Comparison of ENCODE assay signal across 8 cellular contexts in genomic region chr16:56643833-56644232, GRCh38. TPM values are rescaled to one million over a fixed set of nuclear protein-coding genes. Genes with fewer than 3 reads are reported as not detected.
DNase-seq lines count a peak whose midpoint lies in the region; ATAC-seq and TF ChIP-seq lines count a peak whose summit lies in the region.

No MANE protein-coding gene starts in this region.

- peak overlapping the region; percentile 40 for H3K4me3 ChIP-seq in CD8-positive, alpha-beta memory T cell (ENCODE audit: low read length)
- H3K4me3 ChIP-seq in MM.1S (ENCODE audit: low read length) (peak overlapping the region; percentile 32), neural progenitor cell (no peak overlapping the region), lower leg skin (ENCODE audit: low read depth, poor library complexity, severe bottlenecking) (no peak overlapping the region)

- POLR2A ChIA-PET in CD8-positive, alpha-beta memory T cell (lab: Charles Lee), result interaction anchor here (0.9 to 1.6 kb wide), 7 partner anchors 13 to 125 kb away, joined by 3 to 5 read pairs (median 4); partner anchors contain the start of genes MT1E, MT1F and MT2A

- H3K36me3 Mint-ChIP-seq in CD8-positive, alpha-beta memory T cell, result no peaks in the 10 kb centered on the region
- no peaks in the 10 kb centered on the region for H3K36me3 Mint-ChIP-seq in effector memory CD8-positive, alpha-beta T cell (ENCODE audit: insufficient read depth)
- no peaks in the 10 kb centered on the region for H3K36me3 Mint-ChIP-seq in neural progenitor cell

- H3K27ac Mint-ChIP-seq in CD8-positive, alpha-beta memory T cell, result peak overlapping the region; percentile 46 to 92 (median 82)
- H3K27ac Mint-ChIP-seq in effector memory CD8-positive, alpha-beta T cell, result peak overlapping the region in 1 of 2 donors; percentile 81
- no peak overlapping the region for H3K27ac Mint-ChIP-seq in neural progenitor cell

- H3K4me1 Mint-ChIP-seq in CD8-positive, alpha-beta memory T cell, result peaks cover 18 to 28% (median 22%) of the 10 kb centered on the region in 3 donors
- H3K4me1 Mint-ChIP-seq in effector memory CD8-positive, alpha-beta T cell (ENCODE audit: low read depth in 2 of 2), result peaks cover 17% of the 10 kb centered on the region in 2 donors
- peaks cover 5% of the 10 kb centered on the region for H3K4me1 Mint-ChIP-seq in neural progenitor cell

- no peak for ATAC-seq in effector memory CD8-positive, alpha-beta T cell (replicated peaks)
- no peak for ATAC-seq in GM21528 (IDR thresholded peaks at IDR 0.05; ENCODE audit: low FRiP score, unreplicated experiment)

- H3K4me1 ChIP-seq in CD8-positive, alpha-beta memory T cell (ENCODE audit: insufficient read depth, low read length), result peaks cover 16% of the 10 kb centered on the region
- H3K4me1 ChIP-seq in MM.1S (ENCODE audit: low read length) (no peaks in the 10 kb centered on the region), neural progenitor cell (no peaks in the 10 kb centered on the region)

- H3K36me3 ChIP-seq in CD8-positive, alpha-beta memory T cell (ENCODE audit: insufficient read depth, low read length), result no peaks in the 10 kb centered on the region
- no peaks in the 10 kb centered on the region for H3K36me3 ChIP-seq in MM.1S (replicated peaks; ENCODE audit: insufficient read depth, low read length)
- H3K36me3 ChIP-seq in neural progenitor cell, result no peaks in the 10 kb centered on the region

- H3K9me3 ChIP-seq in CD8-positive, alpha-beta memory T cell (ENCODE audit: low read length), result no peaks in the 10 kb centered on the region
- H3K9me3 ChIP-seq in MM.1S (replicated peaks; ENCODE audit: insufficient read depth, low read length) (no peaks in the 10 kb centered on the region), neural progenitor cell (ENCODE audit: low read depth) (no peaks in the 10 kb centered on the region)

- H4K20me1 ChIP-seq in MM.1S (ENCODE audit: insufficient read depth, low read length) (no peaks in the 10 kb centered on the region), neural progenitor cell (ENCODE audit: low read depth) (peaks cover 37% of the 10 kb centered on the region)

- H3F3A ChIP-seq in MM.1S (ENCODE audit: insufficient read depth, low read length) (no peaks in the 10 kb centered on the region), neural progenitor cell (ENCODE audit: low read depth) (no peaks in the 10 kb centered on the region)

- TF ChIP-seq CTCF in MM.1S (IDR thresholded peaks at IDR 0.05; ENCODE audit: low read length), result no peak
- TF ChIP-seq CTCF in neural progenitor cell (IDR thresholded peaks at IDR 0.05), result no peak
- TF ChIP-seq CTCF in lower leg skin (IDR thresholded peaks at IDR 0.05), result no peak

- peaks cover 11% of the 10 kb centered on the region for H3K27me3 ChIP-seq in CD8-positive, alpha-beta memory T cell (ENCODE audit: insufficient read depth, low read length, poor library complexity, severe bottlenecking)
- peaks cover 52% of the 10 kb centered on the region for H3K27me3 ChIP-seq in MM.1S (replicated peaks; ENCODE audit: insufficient read depth, low read length)
- H3K27me3 ChIP-seq in neural progenitor cell, result peaks cover 100% of the 10 kb centered on the region

- no peak for TF ChIP-seq POLR2A in lower leg skin (IDR thresholded peaks at IDR 0.05)

- H3K4me3 Mint-ChIP-seq in CD8-positive, alpha-beta memory T cell, result peak overlapping the region; percentile 75 to 89 (median 81)
- peak overlapping the region; percentile 75 for H3K4me3 Mint-ChIP-seq in effector memory CD8-positive, alpha-beta T cell
- H3K4me3 Mint-ChIP-seq in neural progenitor cell, result no peak overlapping the region

- H3K27ac ChIP-seq in CD8-positive, alpha-beta memory T cell (ENCODE audit: low read depth, low read length), result peak overlapping the region; percentile 18
- H3K27ac ChIP-seq in MM.1S (ENCODE audit: low read length), result no peak overlapping the region
- no peak overlapping the region for H3K27ac ChIP-seq in neural progenitor cell

- intact Hi-C loops in lower leg skin (cut with DNase I; ENCODE audit: low total_unique reads), result no loop called here
- intact Hi-C loops in head of caudate nucleus (cut with DNase I), result no loop called here

- H3K27me3 Mint-ChIP-seq in CD8-positive, alpha-beta memory T cell, result peaks cover 18 to 26% of the 10 kb centered on the region in 2 donors
- H3K27me3 Mint-ChIP-seq in effector memory CD8-positive, alpha-beta T cell, result peaks cover 23 to 41% of the 10 kb centered on the region in 2 donors
- H3K27me3 Mint-ChIP-seq in neural progenitor cell (ENCODE audit: insufficient read depth, low read depth), result peaks cover 90% of the 10 kb centered on the region

- H3K79me2 ChIP-seq in MM.1S (ENCODE audit: low read length) (no peaks in the 10 kb centered on the region), neural progenitor cell (ENCODE audit: low read depth) (no peaks in the 10 kb centered on the region)

- CTCF ChIA-PET in CD8-positive, alpha-beta memory T cell (lab: Charles Lee), result interaction anchor here (0.8 to 2.5 kb wide), 24 partner anchors 9 to 288 kb away, joined by 3 to 18 read pairs (median 5); partner anchors contain the start of genes HERPUD1, MT1H and MT1X

- H3K9me2 ChIP-seq in MM.1S (replicated peaks; ENCODE audit: insufficient read depth, low read length), result no peaks in the 10 kb centered on the region

- H3K4me2 ChIP-seq in MM.1S (ENCODE audit: low read depth, low read length) (peak overlapping the region; percentile 77), neural progenitor cell (peak overlapping the region; percentile 68)

- H3K9me3 Mint-ChIP-seq in CD8-positive, alpha-beta memory T cell, result no peaks in the 10 kb centered on the region
- no peaks in the 10 kb centered on the region for H3K9me3 Mint-ChIP-seq in effector memory CD8-positive, alpha-beta T cell
- no peaks in the 10 kb centered on the region for H3K9me3 Mint-ChIP-seq in neural progenitor cell

- DNase-seq in CD8-positive, alpha-beta memory T cell, result no peak
- DNase-seq in MM.1S, result no peak
- DNase-seq in effector memory CD8-positive, alpha-beta T cell, result no peak
- DNase-seq in neural progenitor cell (ENCODE audit: low spot score), result no peak
- DNase-seq in lower leg skin (ENCODE audit: low spot score in 2 of 2), result no peak
- no peak for DNase-seq in NCI-H1048 (lab: John Stamatoyannopoulos, UW)
- DNase-seq in head of caudate nucleus, result no peak

- 70 to 77% methylated on average over 5 of the region's 5 CpGs for WGBS in lower leg skin, 2 donors

- H3K9ac ChIP-seq in MM.1S (ENCODE audit: low read length), result no peak overlapping the region
- no peak overlapping the region for H3K9ac ChIP-seq in neural progenitor cell

- H2AFZ ChIP-seq in MM.1S (ENCODE audit: low read length) (peak overlapping the region; percentile 42), neural progenitor cell (replicated peaks) (no peak overlapping the region)

RNA-seq across cellular contexts. Expression of gene MT1A, which starts 5.4 kb away (rescaled TPM):
- total RNA-seq in CD8-positive, alpha-beta memory T cell, result under 1 TPM in 1 of 2 experiments, not detected in 1; 0.71 TPM
- not detected for polyA plus RNA-seq in CD8-positive, alpha-beta memory T cell
- not detected in 2 replicates for total RNA-seq in neural progenitor cell (ENCODE audit: low replicate concordance)
- total RNA-seq in lower leg skin, result 10 to 100 TPM in 2 of 4 donors, 1 to 10 TPM in 2; 3.7 to 23.3 (median 11.2) TPM

RNA-seq across cellular contexts. Expression of gene MT1B, which starts 7.9 kb away (rescaled TPM):
- not detected for total RNA-seq in CD8-positive, alpha-beta memory T cell
- polyA plus RNA-seq in CD8-positive, alpha-beta memory T cell, result not detected
- total RNA-seq in neural progenitor cell (ENCODE audit: low replicate concordance) (not detected in 2 replicates), lower leg skin (not detected)

RNA-seq across cellular contexts. Expression of gene MT1M, which starts 11.4 kb away (rescaled TPM):
- total RNA-seq in CD8-positive, alpha-beta memory T cell, result not detected
- not detected for polyA plus RNA-seq in CD8-positive, alpha-beta memory T cell
- not detected in 2 replicates for total RNA-seq in neural progenitor cell (ENCODE audit: low replicate concordance)
- total RNA-seq in lower leg skin, result 10 to 100 TPM; 14.1 to 29.7 (median 17.1) TPM

RNA-seq across cellular contexts. Expression of gene MT1F, which starts 13.9 kb away (rescaled TPM):
- total RNA-seq in CD8-positive, alpha-beta memory T cell, result 10 to 100 TPM; 17.9 to 18.6 TPM
- 60.7 TPM for polyA plus RNA-seq in CD8-positive, alpha-beta memory T cell
- total RNA-seq in neural progenitor cell (ENCODE audit: low replicate concordance) (1.1 TPM in 1 of 2 replicates, not detected in the other), lower leg skin (10 to 100 TPM in 2 of 4 donors, 1 to 10 TPM in 2; 2.1 to 17.2 (median 8.3) TPM)

RNA-seq across cellular contexts. Expression of gene MT1E, which starts 18.3 kb away (rescaled TPM):
- total RNA-seq in CD8-positive, alpha-beta memory T cell, result 100 to 1,000 TPM; 153 to 163 TPM
- polyA plus RNA-seq in CD8-positive, alpha-beta memory T cell, result 40.4 TPM
- total RNA-seq in neural progenitor cell (ENCODE audit: low replicate concordance), result 1.9 and 2.4 TPM in 2 replicates
- total RNA-seq in lower leg skin, result 100 to 1,000 TPM; 140 to 437 (median 224) TPM

Comparison
In these comparisons a context has a peak if more than half of its experiments do, and no peak if none do; other contexts are left out.
1. H3K4me3 ChIP-seq: peak in CD8-positive, alpha-beta memory T cell (single experiment) and MM.1S (single experiment); none in neural progenitor cell (single experiment) and lower leg skin (single experiment).
2. RNA of gene MT1M, which starts 11.4 kb away (total RNA-seq): 14.1 to 29.7 TPM in lower leg skin; not detected in CD8-positive, alpha-beta memory T cell and not detected in neural progenitor cell; every median in the first group is over 10 times any median in the second.